1 cellular context compared by ENCODE assay signal in genomic region chr19:58379276-58379675, GRCh38.
TF ChIP-seq lines count a peak whose summit lies in the region.

No MANE protein-coding gene starts in this region.

TF ChIP-seq in A549, 52 proteins besides CTCF, POLR2A, EP300 and RAD21:
- TF ChIP-seq ZNF302 (CRISPR knock-in tag; IDR thresholded peaks at IDR 0.05) = no peak
- no peak for TF ChIP-seq FOSB (CRISPR knock-in tag; IDR thresholded peaks at IDR 0.05)
- TF ChIP-seq CBX8 (IDR thresholded peaks at IDR 0.05) = no peak
- TF ChIP-seq CBX2 (IDR thresholded peaks at IDR 0.05; ENCODE audit: borderline replicate concordance, low read depth) = no peak
- no peak for TF ChIP-seq ELK1 (IDR thresholded peaks at IDR 0.05; ENCODE audit: low read depth, low read length)
- no peak for TF ChIP-seq MAZ (IDR thresholded peaks at IDR 0.05; ENCODE audit: borderline replicate concordance, low read depth, low read length)
TF ChIP-seq in A549: peak in this region for 0.
